ENCODE assay signal across 1 cellular context in the genomic region with DNA sequence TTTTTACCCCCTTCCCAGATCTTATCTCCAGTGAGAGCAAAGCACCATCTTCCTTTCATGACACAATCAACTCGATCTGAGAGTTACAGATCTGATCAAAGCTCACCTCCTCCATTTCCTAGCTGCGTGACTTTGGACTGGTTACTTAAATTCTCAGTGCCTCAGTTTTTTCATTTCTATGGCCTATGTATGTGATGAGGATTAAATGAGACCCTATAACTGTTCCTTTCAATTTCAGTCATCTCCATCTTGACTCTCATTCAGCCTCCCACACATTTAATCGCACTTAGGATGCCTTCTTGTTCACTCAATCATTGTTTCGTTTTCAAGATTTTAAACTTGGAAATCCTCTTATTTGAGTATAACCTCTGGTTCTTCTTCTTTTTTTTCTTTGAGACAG.
TF ChIP-seq lines count a peak whose summit lies in the region.

No MANE protein-coding gene starts in this region.

TF ChIP-seq in GM12878, 131 proteins besides CTCF, POLR2A, EP300 and RAD21:
- TF ChIP-seq TCF7 (IDR thresholded peaks at IDR 0.05; ENCODE audit: borderline replicate concordance) (no peak), EZH2 (IDR thresholded peaks at IDR 0.05; ENCODE audit: borderline replicate concordance, control insufficient read depth, low read depth, low read length) (no peak), POU2F2 (IDR thresholded peaks at IDR 0.05; ENCODE audit: borderline replicate concordance, low read depth, low read length) (no peak), EED (IDR thresholded peaks at IDR 0.05; ENCODE audit: low read depth) (no peak), MEF2B (IDR thresholded peaks at IDR 0.05; ENCODE audit: partially characterized antibody, poor library complexity, severe bottlenecking) (no peak), SPI1 (IDR thresholded peaks at IDR 0.05; ENCODE audit: borderline replicate concordance, insufficient read depth, low read depth, low read length) (no peak), TARDBP (IDR thresholded peaks at IDR 0.05; ENCODE audit: borderline replicate concordance) (no peak), SMARCA5 (IDR thresholded peaks at IDR 0.05) (no peak)
- TF ChIP-seq, protein P1, sequence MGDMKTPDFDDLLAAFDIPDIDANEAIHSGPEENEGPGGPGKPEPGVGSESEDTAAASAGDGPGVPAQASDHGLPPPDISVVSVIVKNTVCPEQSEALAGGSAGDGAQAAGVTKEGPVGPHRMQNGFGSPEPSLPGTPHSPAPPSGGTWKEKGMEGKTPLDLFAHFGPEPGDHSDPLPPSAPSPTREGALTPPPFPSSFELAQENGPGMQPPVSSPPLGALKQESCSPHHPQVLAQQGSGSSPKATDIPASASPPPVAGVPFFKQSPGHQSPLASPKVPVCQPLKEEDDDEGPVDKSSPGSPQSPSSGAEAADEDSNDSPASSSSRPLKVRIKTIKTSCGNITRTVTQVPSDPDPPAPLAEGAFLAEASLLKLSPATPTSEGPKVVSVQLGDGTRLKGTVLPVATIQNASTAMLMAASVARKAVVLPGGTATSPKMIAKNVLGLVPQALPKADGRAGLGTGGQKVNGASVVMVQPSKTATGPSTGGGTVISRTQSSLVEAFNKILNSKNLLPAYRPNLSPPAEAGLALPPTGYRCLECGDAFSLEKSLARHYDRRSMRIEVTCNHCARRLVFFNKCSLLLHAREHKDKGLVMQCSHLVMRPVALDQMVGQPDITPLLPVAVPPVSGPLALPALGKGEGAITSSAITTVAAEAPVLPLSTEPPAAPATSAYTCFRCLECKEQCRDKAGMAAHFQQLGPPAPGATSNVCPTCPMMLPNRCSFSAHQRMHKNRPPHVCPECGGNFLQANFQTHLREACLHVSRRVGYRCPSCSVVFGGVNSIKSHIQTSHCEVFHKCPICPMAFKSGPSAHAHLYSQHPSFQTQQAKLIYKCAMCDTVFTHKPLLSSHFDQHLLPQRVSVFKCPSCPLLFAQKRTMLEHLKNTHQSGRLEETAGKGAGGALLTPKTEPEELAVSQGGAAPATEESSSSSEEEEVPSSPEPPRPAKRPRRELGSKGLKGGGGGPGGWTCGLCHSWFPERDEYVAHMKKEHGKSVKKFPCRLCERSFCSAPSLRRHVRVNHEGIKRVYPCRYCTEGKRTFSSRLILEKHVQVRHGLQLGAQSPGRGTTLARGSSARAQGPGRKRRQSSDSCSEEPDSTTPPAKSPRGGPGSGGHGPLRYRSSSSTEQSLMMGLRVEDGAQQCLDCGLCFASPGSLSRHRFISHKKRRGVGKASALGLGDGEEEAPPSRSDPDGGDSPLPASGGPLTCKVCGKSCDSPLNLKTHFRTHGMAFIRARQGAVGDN (IDR thresholded peaks at IDR 0.05) = no peak
- TF ChIP-seq, protein P2, sequence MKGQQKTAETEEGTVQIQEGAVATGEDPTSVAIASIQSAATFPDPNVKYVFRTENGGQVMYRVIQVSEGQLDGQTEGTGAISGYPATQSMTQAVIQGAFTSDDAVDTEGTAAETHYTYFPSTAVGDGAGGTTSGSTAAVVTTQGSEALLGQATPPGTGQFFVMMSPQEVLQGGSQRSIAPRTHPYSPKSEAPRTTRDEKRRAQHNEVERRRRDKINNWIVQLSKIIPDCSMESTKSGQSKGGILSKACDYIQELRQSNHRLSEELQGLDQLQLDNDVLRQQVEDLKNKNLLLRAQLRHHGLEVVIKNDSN (IDR thresholded peaks at IDR 0.05; ENCODE audit: borderline replicate concordance, extremely low read length, insufficient read depth, low read depth, low read length) = no peak
